ENCODE assay signal across 1 cellular context in genomic region chr11:47946682-47947575, GRCh38.
TF ChIP-seq lines count a peak whose summit lies in the region.

No MANE protein-coding gene starts in this region.

TF ChIP-seq in A549, 52 proteins besides CTCF, POLR2A, EP300 and RAD21 (continued from another document):
- TF ChIP-seq REST (IDR thresholded peaks at IDR 0.05): no peak
- TF ChIP-seq HEYL (CRISPR knock-in tag; IDR thresholded peaks at IDR 0.05): no peak
- TF ChIP-seq RARB (CRISPR knock-in tag; IDR thresholded peaks at IDR 0.05): no peak; the same call in 1 of the 2 replicates
- peak; percentile 87 for TF ChIP-seq GATA3 (IDR thresholded peaks at IDR 0.05; ENCODE audit: borderline replicate concordance)
- 0 out of 2 replicates have a peak, but pooled peaks have one; percentile 47 for TF ChIP-seq TP53 (CRISPR knock-in tag; IDR thresholded peaks at IDR 0.05)
- peak; percentile 90 for TF ChIP-seq NFE2L2 (conservative IDR thresholded peaks at IDR 0.05; ENCODE audit: low read length)
- TF ChIP-seq KDM1A (IDR thresholded peaks at IDR 0.05; ENCODE audit: low read depth): peak; percentile 89; the same call in 1 of the 2 replicates
- no peak for TF ChIP-seq FOSB (CRISPR knock-in tag; IDR thresholded peaks at IDR 0.05)
- TF ChIP-seq, protein P1, sequence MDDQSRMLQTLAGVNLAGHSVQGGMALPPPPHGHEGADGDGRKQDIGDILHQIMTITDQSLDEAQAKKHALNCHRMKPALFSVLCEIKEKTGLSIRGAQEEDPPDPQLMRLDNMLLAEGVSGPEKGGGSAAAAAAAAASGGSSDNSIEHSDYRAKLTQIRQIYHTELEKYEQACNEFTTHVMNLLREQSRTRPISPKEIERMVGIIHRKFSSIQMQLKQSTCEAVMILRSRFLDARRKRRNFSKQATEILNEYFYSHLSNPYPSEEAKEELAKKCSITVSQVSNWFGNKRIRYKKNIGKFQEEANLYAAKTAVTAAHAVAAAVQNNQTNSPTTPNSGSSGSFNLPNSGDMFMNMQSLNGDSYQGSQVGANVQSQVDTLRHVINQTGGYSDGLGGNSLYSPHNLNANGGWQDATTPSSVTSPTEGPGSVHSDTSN (IDR thresholded peaks at IDR 0.05): peak; percentile 71
- no peak for TF ChIP-seq HMGXB4 (CRISPR knock-in tag; IDR thresholded peaks at IDR 0.05; ENCODE audit: borderline replicate concordance)
- no peak for TF ChIP-seq KDM5A (IDR thresholded peaks at IDR 0.05)
- TF ChIP-seq CHD4 (IDR thresholded peaks at IDR 0.05; ENCODE audit: borderline replicate concordance): no peak
- TF ChIP-seq ZC3H11A (IDR thresholded peaks at IDR 0.05): no peak
- peak; percentile 92 for TF ChIP-seq FOSL2 (IDR thresholded peaks at IDR 0.05)
- TF ChIP-seq FOSL2 (CRISPR knock-in tag; IDR thresholded peaks at IDR 0.05): peak; percentile 98
- no peak for TF ChIP-seq ZFP36 (IDR thresholded peaks at IDR 0.05; ENCODE audit: borderline replicate concordance, partially characterized antibody)
- peak; percentile 82 for TF ChIP-seq HOXB13 (CRISPR knock-in tag; IDR thresholded peaks at IDR 0.05; ENCODE audit: low read depth)
- TF ChIP-seq SREBF2 (IDR thresholded peaks at IDR 0.05): no peak
- no peak for TF ChIP-seq CHD2 (IDR thresholded peaks at IDR 0.05; ENCODE audit: low read length, partially characterized antibody)
- TF ChIP-seq HOXB5 (CRISPR knock-in tag; IDR thresholded peaks at IDR 0.05): peak; percentile 78
- TF ChIP-seq HOXA7 (CRISPR knock-in tag; IDR thresholded peaks at IDR 0.05): 0 out of 2 replicates have a peak, but pooled peaks have one; percentile 25
- no peak for TF ChIP-seq RFX5 (IDR thresholded peaks at IDR 0.05)
- TF ChIP-seq ZNF302 (CRISPR knock-in tag; IDR thresholded peaks at IDR 0.05): no peak
- TF ChIP-seq ELK1 (IDR thresholded peaks at IDR 0.05; ENCODE audit: low read depth, low read length): no peak
- no peak for TF ChIP-seq CBX8 (IDR thresholded peaks at IDR 0.05)
- no peak for TF ChIP-seq NR3C1 (IDR thresholded peaks at IDR 0.05)
- TF ChIP-seq, protein P2, sequence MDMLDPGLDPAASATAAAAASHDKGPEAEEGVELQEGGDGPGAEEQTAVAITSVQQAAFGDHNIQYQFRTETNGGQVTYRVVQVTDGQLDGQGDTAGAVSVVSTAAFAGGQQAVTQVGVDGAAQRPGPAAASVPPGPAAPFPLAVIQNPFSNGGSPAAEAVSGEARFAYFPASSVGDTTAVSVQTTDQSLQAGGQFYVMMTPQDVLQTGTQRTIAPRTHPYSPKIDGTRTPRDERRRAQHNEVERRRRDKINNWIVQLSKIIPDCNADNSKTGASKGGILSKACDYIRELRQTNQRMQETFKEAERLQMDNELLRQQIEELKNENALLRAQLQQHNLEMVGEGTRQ (IDR thresholded peaks at IDR 0.05): no peak
- no peak for TF ChIP-seq FOXS1 (CRISPR knock-in tag; IDR thresholded peaks at IDR 0.05)
- peak; percentile 76 to 94; a peak in 3 of 4 replicates for TF ChIP-seq CEBPB (IDR thresholded peaks at IDR 0.05)
- TF ChIP-seq MAZ (IDR thresholded peaks at IDR 0.05; ENCODE audit: borderline replicate concordance, low read depth, low read length): no peak
- no peak for TF ChIP-seq EHMT2 (IDR thresholded peaks at IDR 0.05; ENCODE audit: low read depth)
- TF ChIP-seq MYC (IDR thresholded peaks at IDR 0.05; ENCODE audit: borderline replicate concordance, low read length): no peak
- TF ChIP-seq HES2 (IDR thresholded peaks at IDR 0.05): peak; percentile 56; the same call in 1 of the 2 replicates
- peak; percentile 78; the same call in 1 of the 2 replicates for TF ChIP-seq HDAC2 (IDR thresholded peaks at IDR 0.05)
- TF ChIP-seq ZSCAN20 (CRISPR knock-in tag; IDR thresholded peaks at IDR 0.05): no peak
- TF ChIP-seq SMC3 (IDR thresholded peaks at IDR 0.05): peak; percentile 41; the same call in 2 of the 3 replicates
- TF ChIP-seq JUNB (IDR thresholded peaks at IDR 0.05): peak; percentile 92
- no peak for TF ChIP-seq RNF2 (IDR thresholded peaks at IDR 0.05; ENCODE audit: borderline replicate concordance, low read depth)
- TF ChIP-seq RCOR1 (IDR thresholded peaks at IDR 0.05; ENCODE audit: low read depth, low read length): no peak
- TF ChIP-seq BHLHE40 (IDR thresholded peaks at IDR 0.05; ENCODE audit: low read depth, low read length): peak; percentile 55; the same call in 1 of the 2 replicates
- TF ChIP-seq MAX (IDR thresholded peaks at IDR 0.05): peak; percentile 91
- no peak for TF ChIP-seq PHF8 (IDR thresholded peaks at IDR 0.05; ENCODE audit: borderline replicate concordance, low read depth)
- no peak for TF ChIP-seq ESRRA (IDR thresholded peaks at IDR 0.05; ENCODE audit: borderline replicate concordance, low read length)
- no peak for TF ChIP-seq CBX2 (IDR thresholded peaks at IDR 0.05; ENCODE audit: borderline replicate concordance, low read depth)
- no peak for TF ChIP-seq POLR2AphosphoS2 (conservative IDR thresholded peaks at IDR 0.05; ENCODE audit: low read length)
- TF ChIP-seq TFCP2L1 (CRISPR knock-in tag; IDR thresholded peaks at IDR 0.05): no peak
- 0 out of 3 replicates have a peak, but pooled peaks have one; percentile 80 for TF ChIP-seq BCL3 (IDR thresholded peaks at IDR 0.05)
